In the genomic region with DNA sequence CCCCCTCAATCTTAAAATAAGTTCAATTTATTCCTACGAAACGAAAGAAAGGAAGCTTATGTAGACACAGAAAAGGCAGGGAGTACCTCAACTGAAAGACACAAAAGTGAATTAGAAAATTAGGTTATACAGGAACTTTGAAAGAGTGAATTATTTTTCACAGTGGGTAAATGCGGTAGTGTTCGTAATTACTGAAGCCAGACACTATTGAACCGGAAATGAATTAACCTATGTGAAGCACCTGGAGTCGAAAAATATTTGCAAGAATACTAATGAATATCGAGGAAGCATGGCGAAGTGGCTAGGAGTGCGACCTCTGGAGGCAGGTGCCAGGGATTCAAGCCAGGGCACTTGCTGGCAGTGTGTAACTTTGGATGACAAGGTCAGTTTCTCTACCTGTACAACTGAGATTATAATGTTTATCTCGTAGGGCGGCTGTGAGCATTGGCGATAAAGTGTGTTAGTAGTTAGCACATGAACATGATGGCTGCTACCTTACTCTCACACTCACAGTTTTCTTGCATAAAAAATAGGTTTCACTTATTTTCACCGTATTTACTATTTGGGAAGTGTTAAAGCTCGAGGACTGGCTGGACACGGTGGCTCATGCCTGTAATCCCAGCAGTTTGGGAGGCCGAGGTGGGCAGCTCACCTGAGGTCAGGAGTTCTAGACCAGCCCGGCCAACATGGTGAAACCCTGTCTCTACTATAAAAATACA, we compare ENCODE assay signal across 8 cellular contexts. TPM values are rescaled to one million over a fixed set of nuclear protein-coding genes. Genes with fewer than 3 reads are reported as not detected.
DNase-seq lines count a peak whose midpoint lies in the region; ATAC-seq and TF ChIP-seq lines count a peak whose summit lies in the region.

No MANE protein-coding gene starts in this region.

- no peaks in the 10 kb centered on the region for H3K9me3 ChIP-seq in RWPE2 (ENCODE audit: severe bottlenecking)

- DNase-seq in EL, result peak; percentile 68
- DNase-seq in HuH-7.5 (ENCODE audit: low spot score), result peak; percentile 45
- no peak for DNase-seq in RWPE2 (ENCODE audit: low spot score)
- DNase-seq in activated naive CD4-positive, alpha-beta T cell (lab: John Stamatoyannopoulos, UW), result peak; percentile 9 to 51 (median 26)
- peak; percentile 73 for DNase-seq in glomerular visceral epithelial cell (ENCODE audit: extremely low spot score)
- peak in 41 of 56 donors; percentile 2 to 79 (median 33) for DNase-seq in nucleus accumbens (lab: John Stamatoyannopoulos, UW)

- no peaks in the 10 kb centered on the region for H3K27me3 ChIP-seq in RWPE2 (ENCODE audit: insufficient read depth, poor library complexity, severe bottlenecking)

- H3K27ac ChIP-seq in RWPE2 (ENCODE audit: poor library complexity, severe bottlenecking) (no peak overlapping the region), urinary bladder (ENCODE audit: low read depth) (no peak overlapping the region)

- ATAC-seq in GM21619 (IDR thresholded peaks at IDR 0.05; ENCODE audit: unreplicated experiment) (peak; percentile 87), RWPE2 (ENCODE audit: low read depth) (peak; percentile 88)

- WGBS in urinary bladder, result 20% methylated on average over 17 of the region's 17 CpGs

- H3K4me3 ChIP-seq in RWPE2 (ENCODE audit: severe bottlenecking) (peak overlapping the region; percentile 65), urinary bladder (ENCODE audit: low read depth, low read length) (peak overlapping the region; percentile 98)

- H3K4me1 ChIP-seq in RWPE2 (ENCODE audit: insufficient read depth, poor library complexity, severe bottlenecking), result peaks cover 3% of the 10 kb centered on the region
- H3K4me1 ChIP-seq in urinary bladder (ENCODE audit: insufficient read depth), result no peaks in the 10 kb centered on the region

- TF ChIP-seq CTCF in RWPE2 (IDR thresholded peaks at IDR 0.05; ENCODE audit: poor library complexity, severe bottlenecking), result no peak

- H3K36me3 ChIP-seq in RWPE2 (ENCODE audit: low read depth) (peaks cover 14% of the 10 kb centered on the region), urinary bladder (ENCODE audit: insufficient read depth) (no peaks in the 10 kb centered on the region)

RNA-seq across cellular contexts. Expression of gene SLC18B1, which starts 0.5 kb away (rescaled TPM):
- total RNA-seq in urinary bladder, result 17.7 TPM
- 5.2 TPM for polyA plus RNA-seq in urinary bladder

RNA-seq across cellular contexts. Expression of gene RPS12, which starts 15.4 kb away (rescaled TPM):
- 951 TPM for total RNA-seq in urinary bladder
- 3,073 TPM for polyA plus RNA-seq in urinary bladder

RNA-seq across cellular contexts. Expression of gene VNN2, which starts 41.3 kb away (rescaled TPM):
- total RNA-seq in urinary bladder, result 5.4 TPM
- 0.86 TPM for polyA plus RNA-seq in urinary bladder
